26 cellular contexts compared by ENCODE assay signal in genomic region chr2:84862006-84862405, GRCh38. TPM values are rescaled to one million over a fixed set of nuclear protein-coding genes. Genes with fewer than 3 reads are reported as not detected.
DNase-seq lines count a peak whose midpoint lies in the region; ATAC-seq lines count a peak whose summit lies in the region.
"Had no signal": no experiment of that assay in that cellular context is flagged by ENCODE, and none has a peak within 500 bp of the region (broad histone marks: within the 10 kb centered on the region; RNA-seq: fewer than 3 reads in every experiment).

No MANE protein-coding gene starts in this region.

- peaks cover 0 to 7% (median 6%) of the 10 kb centered on the region in 3 experiments for H3K36me3 ChIP-seq in naive thymus-derived CD4-positive, alpha-beta T cell (ENCODE audit: control insufficient read depth in 2 of 3, insufficient read depth in 3 of 3, low read length in 3 of 3)
- H3K36me3 ChIP-seq: thyroid gland, uterus had no signal

- CTCF ChIA-PET in activated naive CD4-positive, alpha-beta T cell treated with anti-CD3 and anti-CD28 coated beads, Interleukin-2, amount 10 ng/mL, durations not matched to agents 7 days and 5 days (lab: Charles Lee) = interaction anchor here (0.6 to 2.8 kb wide), 11 partner anchors 11 to 364 kb away, joined by 3 to 19 read pairs (median 5); partner anchors contain the start of gene TRABD2A
- CTCF ChIA-PET in naive thymus-derived CD4-positive, alpha-beta T cell (lab: Charles Lee) = interaction anchor here (0.6 to 4.2 kb wide), 15 partner anchors 12 to 371 kb away, joined by 3 to 22 read pairs (median 5); no protein-coding TSS in a partner anchor

- no peaks in the 10 kb centered on the region for H3K9me3 ChIP-seq in naive thymus-derived CD4-positive, alpha-beta T cell (ENCODE audit: control insufficient read depth in 2 of 3, low read length in 3 of 3)
- H3K9me3 ChIP-seq: thyroid gland, uterus had no signal

- H3K27ac Mint-ChIP-seq in T-helper 2 cell treated with Interferon-gamma antibody and Interleukin-4, amounts not matched to agents 5 μg/mL and 100 μg/mL, for 36 hours = peak overlapping the region; percentile 18
- H3K27ac Mint-ChIP-seq in activated naive CD4-positive, alpha-beta T cell treated with anti-CD3 and anti-CD28 coated beads, Interleukin-2, amount 10 ng/mL, durations not matched to agents 7 days and 5 days = peak overlapping the region; percentile 82
- H3K27ac Mint-ChIP-seq in activated T-helper 17 cell treated with anti-CD3 and anti-CD28 coated beads, Interleukin-2, amount 50 U/mL, for 72 hours = peak overlapping the region; percentile 77
- peak overlapping the region; percentile 54 to 99 (median 97) for H3K27ac Mint-ChIP-seq in naive thymus-derived CD4-positive, alpha-beta T cell

- H3K4me3 Mint-ChIP-seq in T-helper 2 cell treated with Interferon-gamma antibody and Interleukin-4, amounts not matched to agents 5 μg/mL and 100 μg/mL, for 36 hours = no peak overlapping the region
- H3K4me3 Mint-ChIP-seq in activated naive CD4-positive, alpha-beta T cell treated with anti-CD3 and anti-CD28 coated beads, Interleukin-2, amount 10 ng/mL, durations not matched to agents 7 days and 5 days = peak overlapping the region; percentile 25
- H3K4me3 Mint-ChIP-seq in activated T-helper 17 cell treated with anti-CD3 and anti-CD28 coated beads, Interleukin-2, amount 50 U/mL, for 72 hours = peak overlapping the region; percentile 22
- H3K4me3 Mint-ChIP-seq in naive thymus-derived CD4-positive, alpha-beta T cell = peak overlapping the region; percentile 33 to 89 (median 81)

- peaks cover 62% of the 10 kb centered on the region for H3K36me3 Mint-ChIP-seq in T-helper 2 cell treated with Interferon-gamma antibody and Interleukin-4, amounts not matched to agents 5 μg/mL and 100 μg/mL, for 36 hours (ENCODE audit: low read depth)
- H3K36me3 Mint-ChIP-seq in activated naive CD4-positive, alpha-beta T cell treated with anti-CD3 and anti-CD28 coated beads, Interleukin-2, amount 10 ng/mL, durations not matched to agents 7 days and 5 days = peaks cover 76% of the 10 kb centered on the region
- H3K36me3 Mint-ChIP-seq in activated T-helper 17 cell treated with anti-CD3 and anti-CD28 coated beads, Interleukin-2, amount 50 U/mL, for 72 hours (ENCODE audit: low read depth) = no peaks in the 10 kb centered on the region
- peaks cover 4 to 44% (median 40%) of the 10 kb centered on the region in 5 donors for H3K36me3 Mint-ChIP-seq in naive thymus-derived CD4-positive, alpha-beta T cell

- H3K4me1 ChIP-seq in naive thymus-derived CD4-positive, alpha-beta T cell (ENCODE audit: control insufficient read depth in 2 of 2, insufficient read depth in 2 of 2, low read length in 2 of 2) = peaks cover 39 to 93% of the 10 kb centered on the region in 2 donors
- H3K4me1 ChIP-seq: thyroid gland, uterus had no signal

- no peaks in the 10 kb centered on the region for H3K27me3 Mint-ChIP-seq in T-helper 2 cell treated with Interferon-gamma antibody and Interleukin-4, amounts not matched to agents 5 μg/mL and 100 μg/mL, for 36 hours (ENCODE audit: low read depth)
- no peaks in the 10 kb centered on the region for H3K27me3 Mint-ChIP-seq in activated naive CD4-positive, alpha-beta T cell treated with anti-CD3 and anti-CD28 coated beads, Interleukin-2, amount 10 ng/mL, durations not matched to agents 7 days and 5 days
- H3K27me3 Mint-ChIP-seq in activated T-helper 17 cell treated with anti-CD3 and anti-CD28 coated beads, Interleukin-2, amount 50 U/mL, for 72 hours = no peaks in the 10 kb centered on the region
- no peaks in the 10 kb centered on the region for H3K27me3 Mint-ChIP-seq in naive thymus-derived CD4-positive, alpha-beta T cell

- POLR2A ChIA-PET in naive thymus-derived CD4-positive, alpha-beta T cell (lab: Charles Lee) = interaction anchor here (0.6 to 12.0 kb wide), 22 partner anchors 10 to 364 kb away, joined by 3 to 261 read pairs (median 4); partner anchors contain the start of genes TMSB10 and TRABD2A

- no peaks in the 10 kb centered on the region for H3K27me3 ChIP-seq in naive thymus-derived CD4-positive, alpha-beta T cell (ENCODE audit: control insufficient read depth in 2 of 2, insufficient read depth in 2 of 2, low read length in 2 of 2)
- H3K27me3 ChIP-seq: thyroid gland, uterus had no signal

- H3K4me1 Mint-ChIP-seq in T-helper 2 cell treated with Interferon-gamma antibody and Interleukin-4, amounts not matched to agents 5 μg/mL and 100 μg/mL, for 36 hours (ENCODE audit: low read depth) = peaks cover 69% of the 10 kb centered on the region
- peaks cover 96% of the 10 kb centered on the region for H3K4me1 Mint-ChIP-seq in activated naive CD4-positive, alpha-beta T cell treated with anti-CD3 and anti-CD28 coated beads, Interleukin-2, amount 10 ng/mL, durations not matched to agents 7 days and 5 days
- H3K4me1 Mint-ChIP-seq in activated T-helper 17 cell treated with anti-CD3 and anti-CD28 coated beads, Interleukin-2, amount 50 U/mL, for 72 hours = peaks cover 59% of the 10 kb centered on the region
- H3K4me1 Mint-ChIP-seq in naive thymus-derived CD4-positive, alpha-beta T cell = peaks cover 73 to 100% (median 96%) of the 10 kb centered on the region in 7 donors

- no peaks in the 10 kb centered on the region for H3K9me3 Mint-ChIP-seq in T-helper 2 cell treated with Interferon-gamma antibody and Interleukin-4, amounts not matched to agents 5 μg/mL and 100 μg/mL, for 36 hours
- no peaks in the 10 kb centered on the region for H3K9me3 Mint-ChIP-seq in activated naive CD4-positive, alpha-beta T cell treated with anti-CD3 and anti-CD28 coated beads, Interleukin-2, amount 10 ng/mL, durations not matched to agents 7 days and 5 days
- H3K9me3 Mint-ChIP-seq in activated T-helper 17 cell treated with anti-CD3 and anti-CD28 coated beads, Interleukin-2, amount 50 U/mL, for 72 hours = no peaks in the 10 kb centered on the region
- H3K9me3 Mint-ChIP-seq in naive thymus-derived CD4-positive, alpha-beta T cell = peaks cover 0 to 5% (median 0%) of the 10 kb centered on the region in 11 donors

- H3K27ac ChIP-seq in naive thymus-derived CD4-positive, alpha-beta T cell (ENCODE audit: low read depth, low read length) = peak overlapping the region; percentile 73
- H3K27ac ChIP-seq: C4-2B, thyroid gland, uterus had no signal

- intact Hi-C loops in naive thymus-derived CD4-positive, alpha-beta T cell (cut with micrococcal nuclease) = loop anchor here in 1 of 2 donors (5.0 kb wide), 1 partner anchor 150 kb away; no protein-coding TSS in a partner anchor

- H3K4me3 ChIP-seq in naive thymus-derived CD4-positive, alpha-beta T cell (ENCODE audit: low read length) = no peak overlapping the region
- H3K4me3 ChIP-seq: thyroid gland, uterus had no signal

- DNase-seq in T-helper 2 cell treated with Interferon-gamma antibody and Interleukin-4, amounts not matched to agents 5 μg/mL and 100 μg/mL, for 36 hours (ENCODE audit: low spot score) = no peak
- no peak for DNase-seq in T-helper 2 cell
- DNase-seq in activated naive CD4-positive, alpha-beta T cell treated with anti-CD3 and anti-CD28 coated beads, Interleukin-2, amount 10 ng/mL, durations not matched to agents 7 days and 5 days = no peak
- DNase-seq in activated naive CD4-positive, alpha-beta T cell (lab: John Stamatoyannopoulos, UW) = no peak
- no peak for DNase-seq in naive thymus-derived CD4-positive, alpha-beta T cell
- DNase-seq in mesenteric fat pad (ENCODE audit: low spot score) = no peak
- no peak for DNase-seq in NCI-H1092 treated with DMSO at 0.1 percent for 48 hours (lab: John Stamatoyannopoulos, UW)
- DNase-seq: 8988T; caudate nucleus; glutamatergic neuron; KG1; NCI-H1417; NCI-H2029; NCI-H524 treated with DMSO at 0.1 percent for 48 hours; NK-92 treated with Interleukin-12 subunit alpha and Interleukin-12 subunit beta, amount 100 ng/mL, for 24 hours; right cardiac atrium; stimulated activated CD4-positive, alpha-beta T cell treated with anti-CD3 and anti-CD28 coated beads, Interleukin-2, amount 100 ng/mL, for 24 hours; stimulated activated CD8-positive, alpha-beta memory T cell treated with anti-CD3 and anti-CD28 coated beads, Interleukin-4, amount 100 ng/mL, for 48 hours; T-helper 9 cell; thyroid gland; uterus had no signal

- no peak for ATAC-seq in activated T-helper 17 cell treated with anti-CD3 and anti-CD28 coated beads, Interleukin-2, amount 50 U/mL, for 72 hours (replicated peaks)
- no peak for ATAC-seq in naive thymus-derived CD4-positive, alpha-beta T cell
- ATAC-seq: esophagus mucosa, HCT116, right cardiac atrium, SK-N-SH treated with all-trans-retinoic acid at 6 μM for 48 hours had no signal

RNA-seq across cellular contexts. Expression of gene TRABD2A, which starts 18.9 kb away (rescaled TPM):
- 10 to 100 TPM; 28.6 to 32.3 TPM for total RNA-seq in activated T-helper 17 cell treated with anti-CD3 and anti-CD28 coated beads, Interleukin-2, amount 50 U/mL, for 72 hours
- 100 to 1,000 TPM in 4 of 5 experiments, 10 to 100 TPM in 1; 75.0 to 288 (median 182) TPM for total RNA-seq in naive thymus-derived CD4-positive, alpha-beta T cell
- 100 to 1,000 TPM; 119 to 204 TPM for polyA plus RNA-seq in naive thymus-derived CD4-positive, alpha-beta T cell
- total RNA-seq in mesenteric fat pad = 6.3 TPM

RNA-seq across cellular contexts. Expression of gene TMSB10, which starts 43.5 kb away (rescaled TPM):
- 1,000 to 10,000 TPM; 2,616 to 3,068 TPM for total RNA-seq in activated T-helper 17 cell treated with anti-CD3 and anti-CD28 coated beads, Interleukin-2, amount 50 U/mL, for 72 hours
- total RNA-seq in naive thymus-derived CD4-positive, alpha-beta T cell = 1,000 to 10,000 TPM; 1,492 to 5,756 (median 1,578) TPM
- polyA plus RNA-seq in naive thymus-derived CD4-positive, alpha-beta T cell = 1,000 to 10,000 TPM; 6,721 to 8,256 TPM
- total RNA-seq in mesenteric fat pad = 1,485 TPM

Comparison
In these comparisons a context has a peak if more than half of its experiments do, and no peak if none do; other contexts are left out.
1. H3K27ac Mint-ChIP-seq: peak in every context shown above with its lines; median percentile 97 in naive thymus-derived CD4-positive, alpha-beta T cell; 82 in activated naive CD4-positive, alpha-beta T cell treated with anti-CD3 and anti-CD28 coated beads, Interleukin-2, amount 10 ng/mL, durations not matched to agents 7 days and 5 days; 77 in activated T-helper 17 cell treated with anti-CD3 and anti-CD28 coated beads, Interleukin-2, amount 50 U/mL, for 72 hours; 18 in T-helper 2 cell treated with Interferon-gamma antibody and Interleukin-4, amounts not matched to agents 5 μg/mL and 100 μg/mL, for 36 hours.